In genomic region chr14:51630987-51631386, GRCh38 we compare ENCODE assay signal across 19 cellular contexts. TPM values are rescaled to one million over a fixed set of nuclear protein-coding genes. Genes with fewer than 3 reads are reported as not detected.
DNase-seq lines count a peak whose midpoint lies in the region; ATAC-seq and TF ChIP-seq lines count a peak whose summit lies in the region.
"Had no signal": no experiment of that assay in that cellular context is flagged by ENCODE, and none has a peak within 500 bp of the region (broad histone marks: within the 10 kb centered on the region; RNA-seq: fewer than 3 reads in every experiment).

No MANE protein-coding gene starts in this region.

- H3K4me2 ChIP-seq in trophoblast cell (ENCODE audit: low read length) = no peak overlapping the region
- H3K4me2 ChIP-seq: BLaER1 had no signal

- no peak overlapping the region for H2BK120ac ChIP-seq in trophoblast cell (ENCODE audit: insufficient read depth, low read length, poor library complexity)

- no peak for TF ChIP-seq CTCF in GM12865 (IDR thresholded peaks at IDR 0.05; ENCODE audit: insufficient read depth, low read depth, low read length, missing control alignments)

- H3K79me1 ChIP-seq in trophoblast cell (ENCODE audit: low read length) = peaks cover 8% of the 10 kb centered on the region

- no peaks in the 10 kb centered on the region for H3K4me1 Mint-ChIP-seq in activated T-helper 17 cell treated with anti-CD3 and anti-CD28 coated beads, Interleukin-2, amount 50 U/mL, for 72 hours

- no peak overlapping the region for H4K91ac ChIP-seq in trophoblast cell (ENCODE audit: low read depth, low read length)

- H2BK5ac ChIP-seq in trophoblast cell (ENCODE audit: low read depth, low read length, poor library complexity) = no peak overlapping the region

- H3K14ac ChIP-seq in trophoblast cell (ENCODE audit: low read length) = no peak overlapping the region

- no peak overlapping the region for H2AFZ ChIP-seq in trophoblast cell (ENCODE audit: insufficient read depth, low read length, poor library complexity)

- DNase-seq in activated T-cell treated with anti-CD3 and anti-CD28 coated beads for 48 hours (ENCODE audit: low read depth) (peak; percentile 12), GM12865 (ENCODE audit: low read depth) (peak; percentile 42), trophoblast cell (peak in 1 of 2 donors; percentile 65), G401 (ENCODE audit: low spot score) (no peak)
- no peak for DNase-seq in activated T-cell treated with anti-CD3 and anti-CD28 coated beads, Interleukin-2, amount 50 U/mL, for 1 hour
- DNase-seq: CD4-positive, alpha-beta memory T cell; DMS153; GF-D8; GOT3; NCI-H1092 treated with DMSO at 0.1 percent for 48 hours; NCI-H1694; NCI-H2081 treated with DMSO at 0.1 percent for 48 hours; NK-92 treated with Interleukin-12 subunit alpha and Interleukin-12 subunit beta, amount 100 ng/mL, for 24 hours; Peyer's patch had no signal

- WGBS in trophoblast cell (ENCODE audit: extremely low coverage, insufficient coverage, insufficient read length) = no CpG with 5 or more reads among the region's 2 CpGs

- no peak overlapping the region for H2BK12ac ChIP-seq in trophoblast cell (ENCODE audit: low read length)

- no peak overlapping the region for H3K4me3 Mint-ChIP-seq in activated T-helper 17 cell treated with anti-CD3 and anti-CD28 coated beads, Interleukin-2, amount 50 U/mL, for 72 hours
- H3K4me3 Mint-ChIP-seq: CD4-positive, alpha-beta memory T cell had no signal

- H3K27me3 ChIP-seq in trophoblast cell (ENCODE audit: insufficient read depth, low read length) = no peaks in the 10 kb centered on the region
- H3K27me3 ChIP-seq: BLaER1, Peyer's patch had no signal

- H3K9me3 ChIP-seq in trophoblast cell (ENCODE audit: insufficient read depth, low read depth, low read length) = no peaks in the 10 kb centered on the region
- H3K9me3 ChIP-seq: BLaER1, Peyer's patch had no signal

- peak; percentile 65 for ATAC-seq in activated T-helper 17 cell treated with anti-CD3 and anti-CD28 coated beads, Interleukin-2, amount 50 U/mL, for 72 hours (replicated peaks)
- no peak for ATAC-seq in HG02884 (IDR thresholded peaks at IDR 0.05; ENCODE audit: unreplicated experiment)
- ATAC-seq: HCT116, K562 had no signal

- H2AK5ac ChIP-seq in trophoblast cell (ENCODE audit: low read length) = no peak overlapping the region

- no peaks in the 10 kb centered on the region for H3K36me3 ChIP-seq in trophoblast cell (ENCODE audit: control insufficient read depth in 1 of 2, insufficient read depth in 2 of 2, low read length in 2 of 2)
- H3K36me3 ChIP-seq: BLaER1, Peyer's patch had no signal

- no peaks in the 10 kb centered on the region for H3K36me3 Mint-ChIP-seq in activated T-helper 17 cell treated with anti-CD3 and anti-CD28 coated beads, Interleukin-2, amount 50 U/mL, for 72 hours (ENCODE audit: low read depth)
- H3K36me3 Mint-ChIP-seq: CD4-positive, alpha-beta memory T cell had no signal

- peaks cover 11% of the 10 kb centered on the region for H3K27me3 Mint-ChIP-seq in activated T-helper 17 cell treated with anti-CD3 and anti-CD28 coated beads, Interleukin-2, amount 50 U/mL, for 72 hours

- in situ Hi-C loops in G401 (cut with HindIII; ENCODE audit: low sequenced_read_pairs) = no loop called here

- H3K4me1 ChIP-seq in trophoblast cell (ENCODE audit: control insufficient read depth in 1 of 2, insufficient read depth in 2 of 2, low read length in 2 of 2) = peaks cover 11 to 15% of the 10 kb centered on the region in 2 experiments
- H3K4me1 ChIP-seq: BLaER1, Peyer's patch had no signal

- no peak overlapping the region for H4K8ac ChIP-seq in trophoblast cell (ENCODE audit: low read depth, low read length)

- no peak overlapping the region for H4K12ac ChIP-seq in trophoblast cell (ENCODE audit: low read depth, low read length)

- H3K18ac ChIP-seq in trophoblast cell (ENCODE audit: low read length) = no peak overlapping the region

- no peaks in the 10 kb centered on the region for H3K79me2 ChIP-seq in trophoblast cell (ENCODE audit: control insufficient read depth, insufficient read depth, low read length, poor library complexity)

- H3K27ac ChIP-seq in trophoblast cell (ENCODE audit: low read depth, low read length) = peak overlapping the region; percentile 56
- H3K27ac ChIP-seq: BLaER1, Peyer's patch had no signal

- H3K9ac ChIP-seq in trophoblast cell (ENCODE audit: low read length) = no peak overlapping the region
- H3K9ac ChIP-seq: BLaER1 had no signal

- H3K4ac ChIP-seq in trophoblast cell (ENCODE audit: low read depth, low read length) = no peak overlapping the region

- H3K27ac Mint-ChIP-seq in activated T-helper 17 cell treated with anti-CD3 and anti-CD28 coated beads, Interleukin-2, amount 50 U/mL, for 72 hours = no peak overlapping the region
- H3K27ac Mint-ChIP-seq: CD4-positive, alpha-beta memory T cell had no signal

- no peak overlapping the region for H3K4me3 ChIP-seq in GM12865 (ENCODE audit: low read depth, low read length)
- no peak overlapping the region for H3K4me3 ChIP-seq in trophoblast cell (ENCODE audit: low read depth, low read length)
- H3K4me3 ChIP-seq: BLaER1, K562, Peyer's patch had no signal

- no peak overlapping the region for H3K23ac ChIP-seq in trophoblast cell (ENCODE audit: low read length)

- no peaks in the 10 kb centered on the region for H3K9me3 Mint-ChIP-seq in activated T-helper 17 cell treated with anti-CD3 and anti-CD28 coated beads, Interleukin-2, amount 50 U/mL, for 72 hours

RNA-seq across cellular contexts. Expression of gene FRMD6, which starts 20.7 kb away (rescaled TPM):
- total RNA-seq in activated T-helper 17 cell treated with anti-CD3 and anti-CD28 coated beads, Interleukin-2, amount 50 U/mL, for 72 hours = 1 to 10 TPM; 3.4 to 5.9 TPM
- 105 and 107 TPM in 2 replicates for polyA plus RNA-seq in trophoblast cell (2013)
- total RNA-seq in G401 (2014; rRNA removed; shearing (Covaris generic)) = 1.4 and 1.5 TPM in 2 replicates

Comparison
In these comparisons a context has a peak if more than half of its experiments do, and no peak if none do; other contexts are left out.
1. DNase-seq: peak in activated T-cell treated with anti-CD3 and anti-CD28 coated beads for 48 hours (single experiment) and GM12865 (single experiment); none in activated T-cell treated with anti-CD3 and anti-CD28 coated beads, Interleukin-2, amount 50 U/mL, for 1 hour (single experiment) and G401 (single experiment).